Comparison of ENCODE assay signal across 28 cellular contexts in the genomic region with DNA sequence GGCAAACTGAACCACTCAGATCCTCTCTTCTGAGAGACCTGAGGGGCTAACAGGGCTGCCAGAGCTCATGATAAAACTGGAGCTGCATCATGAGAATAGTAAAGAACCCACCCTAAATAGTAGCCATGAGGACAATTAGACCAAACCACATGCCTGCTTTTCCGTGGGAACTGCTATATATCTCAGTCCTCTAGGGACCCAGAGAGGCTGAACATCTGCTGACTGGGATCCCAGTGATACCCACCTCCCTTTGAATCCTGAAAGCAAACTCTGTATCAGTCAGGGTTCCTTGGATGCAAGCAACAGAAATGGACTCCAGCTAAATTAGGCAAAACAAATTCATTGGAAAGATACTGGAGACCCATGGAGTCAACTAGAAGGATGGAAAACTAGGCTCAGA. TPM values are rescaled to one million over a fixed set of nuclear protein-coding genes. Genes with fewer than 3 reads are reported as not detected.
DNase-seq lines count a peak whose midpoint lies in the region; ATAC-seq and TF ChIP-seq lines count a peak whose summit lies in the region.
"Had no signal": no experiment of that assay in that cellular context is flagged by ENCODE, and none has a peak within 500 bp of the region (broad histone marks: within the 10 kb centered on the region; RNA-seq: fewer than 3 reads in every experiment).

No MANE protein-coding gene starts in this region.

- no peaks in the 10 kb centered on the region for H3K9me3 ChIP-seq in RWPE2 (ENCODE audit: severe bottlenecking)
- H3K9me3 ChIP-seq in gastrocnemius medialis = no peaks in the 10 kb centered on the region
- H3K9me3 ChIP-seq: ascending aorta, uterus had no signal

- H3K27me3 ChIP-seq in RWPE2 (ENCODE audit: insufficient read depth, poor library complexity, severe bottlenecking) (no peaks in the 10 kb centered on the region), foreskin keratinocyte (no peaks in the 10 kb centered on the region), gastrocnemius medialis (no peaks in the 10 kb centered on the region)
- H3K27me3 ChIP-seq: ascending aorta, uterus had no signal

- in situ Hi-C loops in gastrocnemius medialis (cut with MboI; ENCODE audit: low sequenced_read_pairs in 4 of 4) = loop anchor here in 1 of 4 donors (25.0 kb wide), 1 partner anchor 276 kb away; no protein-coding TSS in a partner anchor

- H3K4me3 ChIP-seq in RWPE2 (ENCODE audit: severe bottlenecking) (no peak overlapping the region), gastrocnemius medialis (no peak overlapping the region)
- H3K4me3 ChIP-seq: ascending aorta, uterus had no signal

- peak overlapping the region; percentile 74 for H3K27ac ChIP-seq in RWPE2 (ENCODE audit: poor library complexity, severe bottlenecking)
- peak overlapping the region; percentile 15 for H3K27ac ChIP-seq in foreskin keratinocyte
- H3K27ac ChIP-seq in gastrocnemius medialis = peak overlapping the region in 1 of 4 donors; percentile 5
- H3K27ac ChIP-seq: ascending aorta, uterus had no signal

- H3K36me3 ChIP-seq in RWPE2 (ENCODE audit: low read depth) (peaks cover 24% of the 10 kb centered on the region), gastrocnemius medialis (no peaks in the 10 kb centered on the region)
- H3K36me3 ChIP-seq: uterus had no signal

- TF ChIP-seq CTCF in RWPE2 (IDR thresholded peaks at IDR 0.05; ENCODE audit: poor library complexity, severe bottlenecking) = no peak
- no peak for TF ChIP-seq CTCF in foreskin keratinocyte (conservative IDR thresholded peaks at IDR 0.05)
- TF ChIP-seq CTCF in gastrocnemius medialis (IDR thresholded peaks at IDR 0.05 in 4 of 5, conservative IDR thresholded peaks at IDR 0.05 in 1 of 5) = peak in 1 of 5 experiments; percentile 27

- peaks cover 37% of the 10 kb centered on the region for H3K4me1 ChIP-seq in RWPE2 (ENCODE audit: insufficient read depth, poor library complexity, severe bottlenecking)
- peaks cover 8% of the 10 kb centered on the region for H3K4me1 ChIP-seq in foreskin keratinocyte
- H3K4me1 ChIP-seq in gastrocnemius medialis = peaks cover 19 to 20% of the 10 kb centered on the region in 2 donors
- H3K4me1 ChIP-seq: uterus had no signal

- ATAC-seq in RWPE2 (ENCODE audit: low read depth) (no peak), foreskin keratinocyte (no peak), gastrocnemius medialis (no peak), GM21786 (IDR thresholded peaks at IDR 0.05; ENCODE audit: unreplicated experiment) (no peak)
- ATAC-seq: activated CD4-positive, alpha-beta T cell treated with anti-CD3 and anti-CD28 coated beads for 36 hours; left cardiac atrium; T-cell had no signal

- DNase-seq in NCI-H82 (lab: John Stamatoyannopoulos, UW) (peak; percentile 9), NCI-H82 treated with DMSO at 0.1 percent for 48 hours (lab: John Stamatoyannopoulos, UW; ENCODE audit: unreplicated experiment) (no peak), RWPE2 (ENCODE audit: low spot score) (no peak), foreskin keratinocyte (no peak), gastrocnemius medialis (no peak)
- DNase-seq: activated CD4-positive, alpha-beta T cell treated with anti-CD3 and anti-CD28 coated beads for 36 hours; activated naive CD4-positive, alpha-beta T cell treated with anti-CD3 and anti-CD28 coated beads, Interleukin-2, amount 10 ng/mL, durations not matched to agents 7 days and 5 days; activated T-cell treated with anti-CD3 and anti-CD28 coated beads, Interleukin-2, amount 50 U/mL, for 48 hours; cerebellar nuclear complex; glutamatergic neuron; Karpas-422; left cardiac atrium; mesenchymal stem cell; naive B cell; NCI-H1105; NCI-H2107; NCI-H510A treated with DMSO at 0.1 percent for 48 hours; occipital lobe; Right ventricle myocardium superior; stimulated activated CD4-positive, alpha-beta T cell treated with anti-CD3 and anti-CD28 coated beads, Interleukin-15, amount 100 ng/mL, for 24 hours; T-cell; uterus had no signal

- no peak for TF ChIP-seq POLR2A in gastrocnemius medialis (IDR thresholded peaks at IDR 0.05)

- intact Hi-C loops in gastrocnemius medialis (cut with DNase I; ENCODE audit: low total_unique reads) = no loop called here

RNA-seq across cellular contexts. Expression of gene MT1X, which starts 6.5 kb away (rescaled TPM):
- total RNA-seq in foreskin keratinocyte (121 and 247 TPM in 2 replicates), gastrocnemius medialis (over 10,000 TPM in 1 of 4 donors, 1,000 to 10,000 TPM in 3; 3,871 to 10,589 (median 6,239) TPM)
- 178 and 346 TPM in 2 replicates for polyA plus RNA-seq in foreskin keratinocyte

RNA-seq across cellular contexts. Expression of gene MT1H, which starts 19.1 kb away (rescaled TPM):
- total RNA-seq in foreskin keratinocyte (not detected in 2 replicates), gastrocnemius medialis (not detected)
- polyA plus RNA-seq in foreskin keratinocyte = 0.53 TPM in 1 of 2 replicates, not detected in the other
- total RNA-seq: A172, ascending aorta, left cardiac atrium, occipital lobe, Right ventricle myocardium superior, uterus had no signal
- polyA plus RNA-seq: BJ had no signal

RNA-seq across cellular contexts. Expression of gene MT1G, which starts 20.9 kb away (rescaled TPM):
- total RNA-seq in foreskin keratinocyte (1.7 and 8.3 TPM in 2 replicates), gastrocnemius medialis (1 to 10 TPM in 2 of 4 donors, not detected in 2; 3.5 to 4.6 TPM)
- 5.5 and 13.3 TPM in 2 replicates for polyA plus RNA-seq in foreskin keratinocyte
- total RNA-seq: A172, occipital lobe had no signal

RNA-seq across cellular contexts. Expression of gene MT1F, which starts 31.0 kb away (rescaled TPM):
- 4.9 and 5.2 TPM in 2 replicates for total RNA-seq in foreskin keratinocyte
- 5.1 and 8.7 TPM in 2 replicates for polyA plus RNA-seq in foreskin keratinocyte
- 1 to 10 TPM in 1 of 4 donors, not detected in 3; 3.2 TPM for total RNA-seq in gastrocnemius medialis
- total RNA-seq: A172 had no signal

RNA-seq across cellular contexts. Expression of gene MT1B, which starts 37.1 kb away (rescaled TPM):
- total RNA-seq in foreskin keratinocyte (not detected in 2 replicates), gastrocnemius medialis (not detected)
- not detected in 2 replicates for polyA plus RNA-seq in foreskin keratinocyte
- total RNA-seq: A172; activated CD4-positive, alpha-beta T cell treated with anti-CD3 and anti-CD28 coated beads for 36 hours; activated CD8-positive, alpha-beta memory T cell treated with anti-CD3 and anti-CD28 coated beads for 36 hours; ascending aorta; left cardiac atrium; occipital lobe; Right ventricle myocardium superior; subcutaneous adipose tissue; T-cell; uterus had no signal
- polyA plus RNA-seq: BJ had no signal

Comparison
In these comparisons a context has a peak if more than half of its experiments do, and no peak if none do; other contexts are left out.
1. RNA of gene MT1X, which starts 6.5 kb away (total RNA-seq): 3,871 to 10,589 TPM in gastrocnemius medialis; 121 to 247 TPM in foreskin keratinocyte; every median in the first group is over 10 times any median in the second.